Comparison of ENCODE assay signal across 22 cellular contexts in the genomic region with DNA sequence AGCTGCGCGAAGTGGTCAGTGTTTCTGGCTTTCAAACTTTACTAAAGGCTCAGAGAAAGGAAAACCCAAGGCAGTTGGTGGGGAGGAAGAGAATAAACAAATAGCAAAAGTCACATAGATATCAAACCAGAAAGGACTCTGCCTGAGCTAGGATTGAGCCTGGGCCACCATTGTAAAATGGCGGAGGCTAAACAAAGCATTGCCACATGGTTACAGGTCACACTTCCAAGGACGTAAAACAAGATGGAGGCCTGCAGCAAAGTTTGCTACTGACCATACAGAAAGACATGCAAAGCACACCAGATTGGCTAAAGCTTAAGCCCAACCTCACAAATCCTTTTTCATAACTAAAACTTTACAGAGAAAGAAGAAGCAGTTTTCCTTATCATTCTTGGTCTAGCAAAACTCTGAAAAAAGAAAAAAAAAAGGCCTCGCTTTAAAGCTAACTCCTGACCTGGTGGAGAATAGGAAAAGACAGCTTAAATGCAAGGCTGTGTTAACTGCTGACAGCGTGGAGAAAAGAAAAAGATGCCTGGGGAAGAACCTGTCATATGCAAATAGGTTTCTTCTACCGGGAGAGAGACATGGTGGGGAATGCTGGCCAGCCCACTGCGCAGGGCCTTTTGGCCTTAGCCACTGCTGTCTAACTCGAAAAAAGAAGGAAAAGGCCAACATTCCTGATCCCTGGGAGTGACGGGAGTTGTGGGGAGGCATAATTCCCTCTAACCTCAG.
DNase-seq lines count a peak whose midpoint lies in the region; ATAC-seq and TF ChIP-seq lines count a peak whose summit lies in the region.
"Had no signal": no experiment of that assay in that cellular context is flagged by ENCODE, and none has a peak within 500 bp of the region (broad histone marks: within the 10 kb centered on the region; RNA-seq: fewer than 3 reads in every experiment).

No MANE protein-coding gene starts in this region.

- H3K36me3 ChIP-seq in HAP-1 (replicated peaks), result no peaks in the 10 kb centered on the region
- peaks cover 8% of the 10 kb centered on the region; the same call in 1 of the 2 replicates for H3K36me3 ChIP-seq in iPS-20b (ENCODE audit: insufficient read depth, low read depth, low read length)
- no peaks in the 10 kb centered on the region for H3K36me3 ChIP-seq in osteoblast (ENCODE audit: insufficient read depth, low read length)
- H3K36me3 ChIP-seq: SJSA1 had no signal

- ATAC-seq in WTC11, result peak; percentile 93
- ATAC-seq in activated CD8-positive, alpha-beta memory T cell treated with anti-CD3 and anti-CD28 coated beads, Interleukin-2, amount 10 ng/mL, durations not matched to agents 7 days and 5 days, result no peak
- ATAC-seq: GM12878, Right ventricle myocardium inferior had no signal

- peaks cover 3% of the 10 kb centered on the region; the same call in 1 of the 2 replicates for H3K27me3 Mint-ChIP-seq in WTC11 (ENCODE audit: low read depth)
- peaks cover 2% of the 10 kb centered on the region for H3K27me3 Mint-ChIP-seq in activated CD8-positive, alpha-beta memory T cell treated with anti-CD3 and anti-CD28 coated beads, Interleukin-2, amount 10 ng/mL, durations not matched to agents 7 days and 5 days

- CTCF ChIA-PET in WTC11 (lab: Charles Lee), result interaction anchor here (1.0 to 1.5 kb wide), 2 partner anchors 10 to 11 kb away, joined by 3 to 4 read pairs; no protein-coding TSS in a partner anchor
- CTCF ChIA-PET in activated CD8-positive, alpha-beta memory T cell treated with anti-CD3 and anti-CD28 coated beads, Interleukin-2, amount 10 ng/mL, durations not matched to agents 7 days and 5 days (lab: Charles Lee), result no interaction called here

- H3K9me3 ChIP-seq in HAP-1, result no peaks in the 10 kb centered on the region
- H3K9me3 ChIP-seq in iPS-20b (ENCODE audit: insufficient read depth, low read depth, low read length), result no peaks in the 10 kb centered on the region; the same call in 1 of the 2 replicates
- H3K9me3 ChIP-seq in osteoblast (ENCODE audit: low read depth, low read length), result peaks cover 5% of the 10 kb centered on the region
- H3K9me3 ChIP-seq: SJSA1 had no signal

- H2AFZ ChIP-seq in osteoblast (ENCODE audit: low read length), result no peak overlapping the region
- H2AFZ ChIP-seq: GM23248 had no signal

- H3K4me1 ChIP-seq in HAP-1 (peaks cover 39% of the 10 kb centered on the region), iPS-20b (ENCODE audit: insufficient read depth, low read length) (peaks cover 21% of the 10 kb centered on the region), osteoblast (ENCODE audit: insufficient read depth, low read length) (no peaks in the 10 kb centered on the region)
- H3K4me1 ChIP-seq: Caco-2, SJSA1 had no signal

- POLR2A ChIA-PET in WTC11 (lab: Charles Lee), result no interaction called here

- H3K27me3 ChIP-seq in HAP-1 (ENCODE audit: low read depth) (no peaks in the 10 kb centered on the region), iPS-20b (ENCODE audit: insufficient read depth, low read length) (no peaks in the 10 kb centered on the region), osteoblast (ENCODE audit: insufficient read depth, low read length) (no peaks in the 10 kb centered on the region)
- H3K27me3 ChIP-seq: SJSA1 had no signal

- H3K36me3 Mint-ChIP-seq in WTC11, result peaks cover 45% of the 10 kb centered on the region
- no peaks in the 10 kb centered on the region for H3K36me3 Mint-ChIP-seq in activated CD8-positive, alpha-beta memory T cell treated with anti-CD3 and anti-CD28 coated beads, Interleukin-2, amount 10 ng/mL, durations not matched to agents 7 days and 5 days
- H3K36me3 Mint-ChIP-seq: CD4-positive, alpha-beta memory T cell had no signal

- H3K4me3 Mint-ChIP-seq in WTC11, result no peak overlapping the region
- H3K4me3 Mint-ChIP-seq in activated CD8-positive, alpha-beta memory T cell treated with anti-CD3 and anti-CD28 coated beads, Interleukin-2, amount 10 ng/mL, durations not matched to agents 7 days and 5 days, result no peak overlapping the region
- H3K4me3 Mint-ChIP-seq: CD4-positive, alpha-beta memory T cell had no signal

- no peak for TF ChIP-seq CTCF in WTC11 (IDR thresholded peaks at IDR 0.05)
- no peak for TF ChIP-seq CTCF in osteoblast (IDR thresholded peaks at IDR 0.05; ENCODE audit: extremely low read depth, low read depth, low read length)

- peaks cover 45% of the 10 kb centered on the region for H3K4me1 Mint-ChIP-seq in WTC11
- no peaks in the 10 kb centered on the region for H3K4me1 Mint-ChIP-seq in activated CD8-positive, alpha-beta memory T cell treated with anti-CD3 and anti-CD28 coated beads, Interleukin-2, amount 10 ng/mL, durations not matched to agents 7 days and 5 days
- H3K4me1 Mint-ChIP-seq: CD4-positive, alpha-beta memory T cell had no signal

- H3K27ac ChIP-seq in iPS-20b (ENCODE audit: low read length) (peak overlapping the region; percentile 62), osteoblast (ENCODE audit: low read depth, low read length) (no peak overlapping the region)
- H3K27ac ChIP-seq: GM23248, SJSA1 had no signal

- peak overlapping the region; percentile 94 for H3K27ac Mint-ChIP-seq in WTC11
- no peak overlapping the region for H3K27ac Mint-ChIP-seq in activated CD8-positive, alpha-beta memory T cell treated with anti-CD3 and anti-CD28 coated beads, Interleukin-2, amount 10 ng/mL, durations not matched to agents 7 days and 5 days
- H3K27ac Mint-ChIP-seq: CD4-positive, alpha-beta memory T cell had no signal

- in situ Hi-C loops in HAP-1 (cut with MboI; ENCODE audit: low sequenced_read_pairs), result no loop called here

- H3K4me3 ChIP-seq in HAP-1, result no peak overlapping the region
- H3K4me3 ChIP-seq in iPS-20b (ENCODE audit: low read length), result no peak overlapping the region
- H3K4me3 ChIP-seq in osteoblast (ENCODE audit: insufficient read depth, low read length), result no peak overlapping the region
- H3K4me3 ChIP-seq: GM12878, GM23248, SJSA1 had no signal

- peak overlapping the region; percentile 59; the same call in 1 of the 2 replicates for H3K9ac ChIP-seq in iPS-20b (ENCODE audit: low read depth, low read length)
- H3K9ac ChIP-seq: GM23248 had no signal

- no peaks in the 10 kb centered on the region for H3K79me2 ChIP-seq in osteoblast (ENCODE audit: insufficient read depth, low read length)

- H3K4me2 ChIP-seq in osteoblast (ENCODE audit: insufficient read depth, low read length), result no peak overlapping the region

- H3K9me3 Mint-ChIP-seq in WTC11, result peaks cover 34% of the 10 kb centered on the region
- H3K9me3 Mint-ChIP-seq in activated CD8-positive, alpha-beta memory T cell treated with anti-CD3 and anti-CD28 coated beads, Interleukin-2, amount 10 ng/mL, durations not matched to agents 7 days and 5 days (ENCODE audit: low read depth), result no peaks in the 10 kb centered on the region

- DNase-seq in HAP-1 (ENCODE audit: low spot score in 2 of 2) (peak; percentile 28 to 43), WTC11 (ENCODE audit: low spot score) (peak; percentile 20), kidney tubule cell (ENCODE audit: low spot score) (no peak), NCI-H2227 treated with DMSO at 0.1 percent for 48 hours (lab: John Stamatoyannopoulos, UW) (no peak), osteoblast (ENCODE audit: insufficient read length, low spot score, missing footprints) (no peak)
- no peak for DNase-seq in activated CD8-positive, alpha-beta memory T cell treated with anti-CD3 and anti-CD28 coated beads, Interleukin-2, amount 10 ng/mL, durations not matched to agents 7 days and 5 days
- DNase-seq: Caco-2; CD4-positive, alpha-beta memory T cell; DMS 273 treated with DMSO at 0.1 percent for 48 hours; DMS79 treated with DMSO at 0.1 percent for 48 hours; GM23248; KG1; NCI-H1092 treated with DMSO at 0.1 percent for 48 hours; NCI-H146; NCI-H2029; NCI-H2171; NCI-H524 treated with DMSO at 0.1 percent for 48 hours; NCI-H82 had no signal

- no peaks in the 10 kb centered on the region for H4K20me1 ChIP-seq in osteoblast (ENCODE audit: insufficient read depth, low read length)

TF ChIP-seq in WTC11, 78 proteins besides CTCF, POLR2A, EP300 and RAD21 (continues in another document):
- TF ChIP-seq, protein P1, sequence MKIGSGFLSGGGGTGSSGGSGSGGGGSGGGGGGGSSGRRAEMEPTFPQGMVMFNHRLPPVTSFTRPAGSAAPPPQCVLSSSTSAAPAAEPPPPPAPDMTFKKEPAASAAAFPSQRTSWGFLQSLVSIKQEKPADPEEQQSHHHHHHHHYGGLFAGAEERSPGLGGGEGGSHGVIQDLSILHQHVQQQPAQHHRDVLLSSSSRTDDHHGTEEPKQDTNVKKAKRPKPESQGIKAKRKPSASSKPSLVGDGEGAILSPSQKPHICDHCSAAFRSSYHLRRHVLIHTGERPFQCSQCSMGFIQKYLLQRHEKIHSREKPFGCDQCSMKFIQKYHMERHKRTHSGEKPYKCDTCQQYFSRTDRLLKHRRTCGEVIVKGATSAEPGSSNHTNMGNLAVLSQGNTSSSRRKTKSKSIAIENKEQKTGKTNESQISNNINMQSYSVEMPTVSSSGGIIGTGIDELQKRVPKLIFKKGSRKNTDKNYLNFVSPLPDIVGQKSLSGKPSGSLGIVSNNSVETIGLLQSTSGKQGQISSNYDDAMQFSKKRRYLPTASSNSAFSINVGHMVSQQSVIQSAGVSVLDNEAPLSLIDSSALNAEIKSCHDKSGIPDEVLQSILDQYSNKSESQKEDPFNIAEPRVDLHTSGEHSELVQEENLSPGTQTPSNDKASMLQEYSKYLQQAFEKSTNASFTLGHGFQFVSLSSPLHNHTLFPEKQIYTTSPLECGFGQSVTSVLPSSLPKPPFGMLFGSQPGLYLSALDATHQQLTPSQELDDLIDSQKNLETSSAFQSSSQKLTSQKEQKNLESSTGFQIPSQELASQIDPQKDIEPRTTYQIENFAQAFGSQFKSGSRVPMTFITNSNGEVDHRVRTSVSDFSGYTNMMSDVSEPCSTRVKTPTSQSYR (CRISPR knock-in tag; IDR thresholded peaks at IDR 0.05), result no peak
- no peak for TF ChIP-seq NR1H2 (CRISPR knock-in tag; IDR thresholded peaks at IDR 0.05)
- TF ChIP-seq, protein P2, sequence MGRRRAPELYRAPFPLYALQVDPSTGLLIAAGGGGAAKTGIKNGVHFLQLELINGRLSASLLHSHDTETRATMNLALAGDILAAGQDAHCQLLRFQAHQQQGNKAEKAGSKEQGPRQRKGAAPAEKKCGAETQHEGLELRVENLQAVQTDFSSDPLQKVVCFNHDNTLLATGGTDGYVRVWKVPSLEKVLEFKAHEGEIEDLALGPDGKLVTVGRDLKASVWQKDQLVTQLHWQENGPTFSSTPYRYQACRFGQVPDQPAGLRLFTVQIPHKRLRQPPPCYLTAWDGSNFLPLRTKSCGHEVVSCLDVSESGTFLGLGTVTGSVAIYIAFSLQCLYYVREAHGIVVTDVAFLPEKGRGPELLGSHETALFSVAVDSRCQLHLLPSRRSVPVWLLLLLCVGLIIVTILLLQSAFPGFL (CRISPR knock-in tag; IDR thresholded peaks at IDR 0.05; ENCODE audit: borderline replicate concordance), result no peak

Comparison
In these comparisons a context has a peak if more than half of its experiments do, and no peak if none do; other contexts are left out.
1. DNase-seq: peak in HAP-1 (2 of 2) and WTC11 (single experiment); none in kidney tubule cell (single experiment), NCI-H2227 treated with DMSO at 0.1 percent for 48 hours (single experiment), osteoblast (single experiment) and activated CD8-positive, alpha-beta memory T cell treated with anti-CD3 and anti-CD28 coated beads, Interleukin-2, amount 10 ng/mL, durations not matched to agents 7 days and 5 days (single experiment).